ENCODE assay signal across 8 cellular contexts in the genomic region with DNA sequence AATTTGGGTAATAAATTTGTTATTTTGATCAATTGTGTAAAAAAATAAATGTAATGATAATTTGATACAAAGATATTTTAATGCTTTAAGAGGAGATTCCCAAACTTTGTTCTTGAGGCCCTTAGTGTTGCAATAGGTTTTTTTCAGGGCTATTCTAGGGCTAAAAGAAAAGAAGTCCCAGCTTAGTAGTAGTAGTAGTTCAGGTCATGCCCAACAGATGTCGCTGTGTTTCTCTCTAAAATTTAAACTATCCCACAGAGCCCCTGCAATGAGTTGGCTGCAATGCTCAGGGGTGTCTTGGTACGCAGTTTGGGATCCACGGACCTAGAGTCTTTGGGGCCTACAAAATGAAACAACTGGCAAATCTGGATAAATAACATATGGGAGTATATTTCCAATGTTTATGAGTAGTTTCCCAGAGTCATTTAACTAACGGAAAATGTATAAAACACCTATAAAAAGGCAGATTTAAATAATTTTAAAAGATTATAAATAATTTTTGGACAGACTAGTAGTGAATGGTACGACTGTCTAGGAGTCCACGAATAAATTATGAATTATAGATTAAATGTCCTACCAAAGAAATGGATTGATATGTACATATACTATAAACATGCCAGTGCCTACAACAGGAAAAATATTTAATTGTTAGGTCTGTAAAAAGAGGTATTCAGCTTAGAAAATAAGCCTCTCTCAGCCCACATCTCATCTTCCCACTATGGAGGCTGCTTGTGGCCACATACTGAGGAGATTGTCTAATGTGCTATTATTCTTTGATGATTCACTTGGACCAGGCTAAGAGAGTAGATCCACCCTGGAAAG.
A peak's percentile ranks its signal among the peaks of the same experiment; 100 is the strongest.
DNase-seq lines count a peak whose midpoint lies in the region; ATAC-seq and TF ChIP-seq lines count a peak whose summit lies in the region.
"Had no signal": no experiment of that assay in that cellular context is flagged by ENCODE, and none has a peak within 500 bp of the region (broad histone marks: within the 10 kb centered on the region; RNA-seq: fewer than 3 reads in every experiment).

No MANE protein-coding gene starts in this region.

- no peaks in the 10 kb centered on the region for H3K27me3 Mint-ChIP-seq in WTC11 (ENCODE audit: low read depth)
- H3K27me3 Mint-ChIP-seq: stimulated activated naive CD8-positive, alpha-beta T cell treated with anti-CD3 and anti-CD28 coated beads, Interleukin-15, Interleukin-2, amounts not matched to agents 100 ng/mL and 50 ng/mL, for 24 hours had no signal

- H3K4me3 Mint-ChIP-seq in WTC11: no peak overlapping the region
- H3K4me3 Mint-ChIP-seq: stimulated activated naive CD8-positive, alpha-beta T cell treated with anti-CD3 and anti-CD28 coated beads, Interleukin-15, Interleukin-2, amounts not matched to agents 100 ng/mL and 50 ng/mL, for 24 hours had no signal

- DNase-seq in DMS53 (lab: John Stamatoyannopoulos, UW) (peak; percentile 60), NCI-H2029 (lab: John Stamatoyannopoulos, UW) (peak; percentile 9), WTC11 (ENCODE audit: low spot score) (peak; percentile 60), foreskin keratinocyte (peak in 1 of 2 donors; percentile 23), pons (ENCODE audit: low spot score) (peak; percentile 84)

- H3K4me1 ChIP-seq in foreskin keratinocyte: no peaks in the 10 kb centered on the region

- H3K4me1 Mint-ChIP-seq in WTC11: peaks cover 6% of the 10 kb centered on the region; the same call in 1 of the 2 replicates

- no peak overlapping the region for H3K27ac ChIP-seq in foreskin keratinocyte

- peak overlapping the region; percentile 59; the same call in 1 of the 2 replicates for H3K27ac Mint-ChIP-seq in WTC11
- H3K27ac Mint-ChIP-seq: stimulated activated naive CD8-positive, alpha-beta T cell treated with anti-CD3 and anti-CD28 coated beads, Interleukin-15, Interleukin-2, amounts not matched to agents 100 ng/mL and 50 ng/mL, for 24 hours had no signal

- POLR2A ChIA-PET in WTC11 (lab: Charles Lee): no interaction called here

- CTCF ChIA-PET in WTC11 (lab: Charles Lee): interaction anchor here (0.5 to 2.7 kb wide), 30 partner anchors 10 to 633 kb away, joined by 3 to 20 read pairs (median 5); no protein-coding TSS in a partner anchor

- H3K9me3 Mint-ChIP-seq in WTC11: peaks cover 15% of the 10 kb centered on the region

- ATAC-seq in GM21390 (IDR thresholded peaks at IDR 0.05; ENCODE audit: unreplicated experiment): peak; percentile 71
- ATAC-seq in WTC11: peak; percentile 97
- peak; percentile 79 for ATAC-seq in foreskin keratinocyte
- ATAC-seq in HG03095 (IDR thresholded peaks at IDR 0.05; ENCODE audit: unreplicated experiment): no peak

- no peaks in the 10 kb centered on the region for H3K27me3 ChIP-seq in foreskin keratinocyte

- TF ChIP-seq CTCF in WTC11 (IDR thresholded peaks at IDR 0.05): peak; percentile 61
- peak; percentile 72 for TF ChIP-seq CTCF in foreskin keratinocyte (conservative IDR thresholded peaks at IDR 0.05)

- peaks cover 6% of the 10 kb centered on the region for H3K36me3 Mint-ChIP-seq in WTC11

TF ChIP-seq in WTC11, 78 proteins besides CTCF, POLR2A, EP300 and RAD21 (continues in another document):
- TF ChIP-seq, protein P1, sequence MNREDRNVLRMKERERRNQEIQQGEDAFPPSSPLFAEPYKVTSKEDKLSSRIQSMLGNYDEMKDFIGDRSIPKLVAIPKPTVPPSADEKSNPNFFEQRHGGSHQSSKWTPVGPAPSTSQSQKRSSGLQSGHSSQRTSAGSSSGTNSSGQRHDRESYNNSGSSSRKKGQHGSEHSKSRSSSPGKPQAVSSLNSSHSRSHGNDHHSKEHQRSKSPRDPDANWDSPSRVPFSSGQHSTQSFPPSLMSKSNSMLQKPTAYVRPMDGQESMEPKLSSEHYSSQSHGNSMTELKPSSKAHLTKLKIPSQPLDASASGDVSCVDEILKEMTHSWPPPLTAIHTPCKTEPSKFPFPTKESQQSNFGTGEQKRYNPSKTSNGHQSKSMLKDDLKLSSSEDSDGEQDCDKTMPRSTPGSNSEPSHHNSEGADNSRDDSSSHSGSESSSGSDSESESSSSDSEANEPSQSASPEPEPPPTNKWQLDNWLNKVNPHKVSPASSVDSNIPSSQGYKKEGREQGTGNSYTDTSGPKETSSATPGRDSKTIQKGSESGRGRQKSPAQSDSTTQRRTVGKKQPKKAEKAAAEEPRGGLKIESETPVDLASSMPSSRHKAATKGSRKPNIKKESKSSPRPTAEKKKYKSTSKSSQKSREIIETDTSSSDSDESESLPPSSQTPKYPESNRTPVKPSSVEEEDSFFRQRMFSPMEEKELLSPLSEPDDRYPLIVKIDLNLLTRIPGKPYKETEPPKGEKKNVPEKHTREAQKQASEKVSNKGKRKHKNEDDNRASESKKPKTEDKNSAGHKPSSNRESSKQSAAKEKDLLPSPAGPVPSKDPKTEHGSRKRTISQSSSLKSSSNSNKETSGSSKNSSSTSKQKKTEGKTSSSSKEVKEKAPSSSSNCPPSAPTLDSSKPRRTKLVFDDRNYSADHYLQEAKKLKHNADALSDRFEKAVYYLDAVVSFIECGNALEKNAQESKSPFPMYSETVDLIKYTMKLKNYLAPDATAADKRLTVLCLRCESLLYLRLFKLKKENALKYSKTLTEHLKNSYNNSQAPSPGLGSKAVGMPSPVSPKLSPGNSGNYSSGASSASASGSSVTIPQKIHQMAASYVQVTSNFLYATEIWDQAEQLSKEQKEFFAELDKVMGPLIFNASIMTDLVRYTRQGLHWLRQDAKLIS (CRISPR knock-in tag; IDR thresholded peaks at IDR 0.05; ENCODE audit: borderline replicate concordance): no peak
- TF ChIP-seq ZNF121 (CRISPR knock-in tag; IDR thresholded peaks at IDR 0.05): no peak
- TF ChIP-seq, protein P2, sequence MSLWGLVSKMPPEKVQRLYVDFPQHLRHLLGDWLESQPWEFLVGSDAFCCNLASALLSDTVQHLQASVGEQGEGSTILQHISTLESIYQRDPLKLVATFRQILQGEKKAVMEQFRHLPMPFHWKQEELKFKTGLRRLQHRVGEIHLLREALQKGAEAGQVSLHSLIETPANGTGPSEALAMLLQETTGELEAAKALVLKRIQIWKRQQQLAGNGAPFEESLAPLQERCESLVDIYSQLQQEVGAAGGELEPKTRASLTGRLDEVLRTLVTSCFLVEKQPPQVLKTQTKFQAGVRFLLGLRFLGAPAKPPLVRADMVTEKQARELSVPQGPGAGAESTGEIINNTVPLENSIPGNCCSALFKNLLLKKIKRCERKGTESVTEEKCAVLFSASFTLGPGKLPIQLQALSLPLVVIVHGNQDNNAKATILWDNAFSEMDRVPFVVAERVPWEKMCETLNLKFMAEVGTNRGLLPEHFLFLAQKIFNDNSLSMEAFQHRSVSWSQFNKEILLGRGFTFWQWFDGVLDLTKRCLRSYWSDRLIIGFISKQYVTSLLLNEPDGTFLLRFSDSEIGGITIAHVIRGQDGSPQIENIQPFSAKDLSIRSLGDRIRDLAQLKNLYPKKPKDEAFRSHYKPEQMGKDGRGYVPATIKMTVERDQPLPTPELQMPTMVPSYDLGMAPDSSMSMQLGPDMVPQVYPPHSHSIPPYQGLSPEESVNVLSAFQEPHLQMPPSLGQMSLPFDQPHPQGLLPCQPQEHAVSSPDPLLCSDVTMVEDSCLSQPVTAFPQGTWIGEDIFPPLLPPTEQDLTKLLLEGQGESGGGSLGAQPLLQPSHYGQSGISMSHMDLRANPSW (CRISPR knock-in tag; conservative IDR thresholded peaks at IDR 0.05; ENCODE audit: low read depth): no peak
- TF ChIP-seq ZNF416 (CRISPR knock-in tag; IDR thresholded peaks at IDR 0.05): no peak
- TF ChIP-seq, protein P3, sequence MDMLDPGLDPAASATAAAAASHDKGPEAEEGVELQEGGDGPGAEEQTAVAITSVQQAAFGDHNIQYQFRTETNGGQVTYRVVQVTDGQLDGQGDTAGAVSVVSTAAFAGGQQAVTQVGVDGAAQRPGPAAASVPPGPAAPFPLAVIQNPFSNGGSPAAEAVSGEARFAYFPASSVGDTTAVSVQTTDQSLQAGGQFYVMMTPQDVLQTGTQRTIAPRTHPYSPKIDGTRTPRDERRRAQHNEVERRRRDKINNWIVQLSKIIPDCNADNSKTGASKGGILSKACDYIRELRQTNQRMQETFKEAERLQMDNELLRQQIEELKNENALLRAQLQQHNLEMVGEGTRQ (CRISPR knock-in tag; IDR thresholded peaks at IDR 0.05): no peak
- TF ChIP-seq, protein P4, sequence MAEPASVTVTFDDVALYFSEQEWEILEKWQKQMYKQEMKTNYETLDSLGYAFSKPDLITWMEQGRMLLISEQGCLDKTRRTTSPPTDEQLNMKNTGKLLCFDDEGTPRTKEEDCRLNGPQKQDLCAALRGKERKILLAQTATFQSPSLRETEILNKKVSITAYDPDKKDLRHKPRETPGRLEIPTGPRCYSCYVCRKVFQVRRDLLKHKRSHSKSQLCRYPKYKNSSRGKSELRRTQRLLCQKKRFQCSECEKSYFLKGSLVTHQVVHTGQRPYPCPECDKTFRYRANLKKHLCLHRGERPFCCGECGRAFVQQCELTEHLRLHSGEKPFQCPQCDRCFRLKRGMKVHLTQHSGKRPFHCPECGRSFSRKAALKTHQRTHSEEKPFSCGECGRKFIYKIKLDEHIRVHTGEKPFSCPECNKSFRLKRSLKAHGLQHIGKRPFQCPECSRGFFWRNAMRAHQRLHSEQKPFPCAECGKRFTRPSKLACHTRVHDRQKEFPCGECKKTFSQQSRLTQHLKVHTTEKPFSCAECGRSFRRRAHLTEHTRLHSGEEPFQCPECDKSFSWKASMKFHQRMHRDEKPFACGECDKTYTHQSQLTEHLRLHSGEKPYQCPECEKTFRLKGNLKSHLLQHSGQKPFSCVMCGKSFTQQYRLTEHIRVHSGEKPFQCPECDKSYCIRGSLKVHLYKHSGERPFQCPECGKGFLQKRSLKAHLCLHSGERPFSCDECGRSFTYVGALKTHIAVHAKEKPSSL (CRISPR knock-in tag; conservative IDR thresholded peaks at IDR 0.05): no peak
- TF ChIP-seq, protein P5, sequence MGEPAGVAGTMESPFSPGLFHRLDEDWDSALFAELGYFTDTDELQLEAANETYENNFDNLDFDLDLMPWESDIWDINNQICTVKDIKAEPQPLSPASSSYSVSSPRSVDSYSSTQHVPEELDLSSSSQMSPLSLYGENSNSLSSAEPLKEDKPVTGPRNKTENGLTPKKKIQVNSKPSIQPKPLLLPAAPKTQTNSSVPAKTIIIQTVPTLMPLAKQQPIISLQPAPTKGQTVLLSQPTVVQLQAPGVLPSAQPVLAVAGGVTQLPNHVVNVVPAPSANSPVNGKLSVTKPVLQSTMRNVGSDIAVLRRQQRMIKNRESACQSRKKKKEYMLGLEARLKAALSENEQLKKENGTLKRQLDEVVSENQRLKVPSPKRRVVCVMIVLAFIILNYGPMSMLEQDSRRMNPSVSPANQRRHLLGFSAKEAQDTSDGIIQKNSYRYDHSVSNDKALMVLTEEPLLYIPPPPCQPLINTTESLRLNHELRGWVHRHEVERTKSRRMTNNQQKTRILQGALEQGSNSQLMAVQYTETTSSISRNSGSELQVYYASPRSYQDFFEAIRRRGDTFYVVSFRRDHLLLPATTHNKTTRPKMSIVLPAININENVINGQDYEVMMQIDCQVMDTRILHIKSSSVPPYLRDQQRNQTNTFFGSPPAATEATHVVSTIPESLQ (CRISPR knock-in tag; IDR thresholded peaks at IDR 0.05): no peak
- TF ChIP-seq ZNF138 (CRISPR knock-in tag; conservative IDR thresholded peaks at IDR 0.05): no peak
- TF ChIP-seq ZNF423 (CRISPR knock-in tag; IDR thresholded peaks at IDR 0.05): no peak
- no peak for TF ChIP-seq GRHL2 (CRISPR knock-in tag; IDR thresholded peaks at IDR 0.05; ENCODE audit: insufficient replicate concordance, severe bottlenecking)
